Comparison of ENCODE assay signal across 11 cellular contexts in genomic region chr1:51058863-51059262, GRCh38. TPM values are rescaled to one million over a fixed set of nuclear protein-coding genes. Genes with fewer than 3 reads are reported as not detected.
DNase-seq lines count a peak whose midpoint lies in the region; ATAC-seq and TF ChIP-seq lines count a peak whose summit lies in the region.
"Had no signal": no experiment of that assay in that cellular context is flagged by ENCODE, and none has a peak within 500 bp of the region (broad histone marks: within the 10 kb centered on the region; RNA-seq: fewer than 3 reads in every experiment).

No MANE protein-coding gene starts in this region.

- peak; percentile 7 for DNase-seq in activated CD4-positive, alpha-beta T cell treated with anti-CD3 and anti-CD28 coated beads for 36 hours
- DNase-seq in activated CD4-positive, alpha-beta T cell treated with anti-CD3 and anti-CD28 coated beads, Interleukin-2, amount 10 ng/mL, durations not matched to agents 7 days and 5 days, result no peak
- DNase-seq in NB4 (ENCODE audit: low read depth) (peak; percentile 37), epithelial cell of proximal tubule (ENCODE audit: low read depth) (no peak), smooth muscle cell (lab: John Stamatoyannopoulos, UW; ENCODE audit: unreplicated experiment) (no peak), gastrocnemius medialis (no peak)
- DNase-seq in activated CD4-positive, CD25-positive, alpha-beta regulatory T cell treated with anti-CD3 and anti-CD28 coated beads, Interleukin-2, amount 50 U/mL, for 72 hours, result no peak
- DNase-seq in stimulated activated naive CD8-positive, alpha-beta T cell treated with anti-CD3 and anti-CD28 coated beads, Interleukin-15, amount 100 ng/mL, for 72 hours, result no peak
- DNase-seq: activated effector memory CD4-positive, alpha-beta T cell treated with anti-CD3 and anti-CD28 coated beads, Interleukin-2, amount 50 U/mL, for 16 hours had no signal

- in situ Hi-C loops in gastrocnemius medialis (cut with MboI; ENCODE audit: low sequenced_read_pairs in 4 of 4), result no loop called here

- no peak overlapping the region for H3K4me2 ChIP-seq in smooth muscle cell

- no peaks in the 10 kb centered on the region for H3K79me2 ChIP-seq in smooth muscle cell (ENCODE audit: low read depth)

- peaks cover 6% of the 10 kb centered on the region for H3K27me3 ChIP-seq in smooth muscle cell (ENCODE audit: low read depth)
- no peaks in the 10 kb centered on the region for H3K27me3 ChIP-seq in gastrocnemius medialis

- no peak overlapping the region for H3K4me3 ChIP-seq in NB4 (ENCODE audit: low read depth, low read length)
- no peak overlapping the region for H3K4me3 ChIP-seq in epithelial cell of proximal tubule (ENCODE audit: low read depth, low read length)
- H3K4me3 ChIP-seq in smooth muscle cell, result no peak overlapping the region
- H3K4me3 ChIP-seq in gastrocnemius medialis, result no peak overlapping the region

- TF ChIP-seq CTCF in NB4 (IDR thresholded peaks at IDR 0.05; ENCODE audit: low read depth, low read length) (peak; percentile 20), epithelial cell of proximal tubule (conservative IDR thresholded peaks at IDR 0.05; ENCODE audit: low read depth, low read length) (peak; percentile 55), smooth muscle cell (IDR thresholded peaks at IDR 0.05; ENCODE audit: borderline replicate concordance, insufficient read depth, poor library complexity, severe bottlenecking) (peak; percentile 29), gastrocnemius medialis (IDR thresholded peaks at IDR 0.05 in 4 of 5, conservative IDR thresholded peaks at IDR 0.05 in 1 of 5) (no peak)

- no peaks in the 10 kb centered on the region for H3F3A ChIP-seq in smooth muscle cell (ENCODE audit: low read depth)

- H3K36me3 ChIP-seq in smooth muscle cell (ENCODE audit: low read depth) (no peaks in the 10 kb centered on the region), gastrocnemius medialis (no peaks in the 10 kb centered on the region)

- peaks cover 2% of the 10 kb centered on the region for H3K9me3 Mint-ChIP-seq in activated CD4-positive, alpha-beta T cell treated with anti-CD3 and anti-CD28 coated beads for 36 hours (ENCODE audit: low read depth)
- no peaks in the 10 kb centered on the region for H3K9me3 Mint-ChIP-seq in activated CD4-positive, alpha-beta T cell treated with anti-CD3 and anti-CD28 coated beads, Interleukin-2, amount 10 ng/mL, durations not matched to agents 7 days and 5 days
- peaks cover 5 to 14% of the 10 kb centered on the region in 2 donors for H3K9me3 Mint-ChIP-seq in stimulated activated naive CD8-positive, alpha-beta T cell treated with anti-CD3 and anti-CD28 coated beads, Interleukin-15, amount 100 ng/mL, for 72 hours

- no peak overlapping the region for H3K4me3 Mint-ChIP-seq in activated CD4-positive, alpha-beta T cell treated with anti-CD3 and anti-CD28 coated beads for 36 hours
- H3K4me3 Mint-ChIP-seq in activated CD4-positive, alpha-beta T cell treated with anti-CD3 and anti-CD28 coated beads, Interleukin-2, amount 10 ng/mL, durations not matched to agents 7 days and 5 days, result no peak overlapping the region
- no peak overlapping the region for H3K4me3 Mint-ChIP-seq in stimulated activated naive CD8-positive, alpha-beta T cell treated with anti-CD3 and anti-CD28 coated beads, Interleukin-15, amount 100 ng/mL, for 72 hours
- H3K4me3 Mint-ChIP-seq: CD8-positive, alpha-beta memory T cell had no signal

- H3K9ac ChIP-seq in smooth muscle cell (ENCODE audit: low read depth), result no peak overlapping the region

- WGBS in smooth muscle cell (ENCODE audit: low lambda C conversion rate), result 91% methylated on average over 5 of the region's 5 CpGs

- no peaks in the 10 kb centered on the region for H4K20me1 ChIP-seq in smooth muscle cell (ENCODE audit: low read depth)

- H2AFZ ChIP-seq in smooth muscle cell (ENCODE audit: low read depth), result no peak overlapping the region

- CTCF ChIA-PET in activated CD4-positive, alpha-beta T cell treated with anti-CD3 and anti-CD28 coated beads for 36 hours (lab: Charles Lee), result no interaction called here
- CTCF ChIA-PET in activated CD4-positive, alpha-beta T cell treated with anti-CD3 and anti-CD28 coated beads, Interleukin-2, amount 10 ng/mL, durations not matched to agents 7 days and 5 days (lab: Charles Lee), result no interaction called here

- no peaks in the 10 kb centered on the region for H3K4me1 Mint-ChIP-seq in activated CD4-positive, alpha-beta T cell treated with anti-CD3 and anti-CD28 coated beads for 36 hours
- H3K4me1 Mint-ChIP-seq in activated CD4-positive, alpha-beta T cell treated with anti-CD3 and anti-CD28 coated beads, Interleukin-2, amount 10 ng/mL, durations not matched to agents 7 days and 5 days, result no peaks in the 10 kb centered on the region
- H3K4me1 Mint-ChIP-seq in stimulated activated naive CD8-positive, alpha-beta T cell treated with anti-CD3 and anti-CD28 coated beads, Interleukin-15, amount 100 ng/mL, for 72 hours, result no peaks in the 10 kb centered on the region
- H3K4me1 Mint-ChIP-seq: CD8-positive, alpha-beta memory T cell had no signal

- POLR2A ChIA-PET in activated CD4-positive, alpha-beta T cell treated with anti-CD3 and anti-CD28 coated beads for 36 hours (lab: Charles Lee), result no interaction called here
- POLR2A ChIA-PET in activated CD4-positive, alpha-beta T cell treated with anti-CD3 and anti-CD28 coated beads, Interleukin-2, amount 10 ng/mL, durations not matched to agents 7 days and 5 days (lab: Charles Lee), result no interaction called here

- TF ChIP-seq POLR2A in NB4 (IDR thresholded peaks at IDR 0.05; ENCODE audit: extremely low read depth, insufficient read length) (no peak), gastrocnemius medialis (IDR thresholded peaks at IDR 0.05) (no peak)

- no peaks in the 10 kb centered on the region for H3K9me3 ChIP-seq in smooth muscle cell (replicated peaks; ENCODE audit: low read depth)
- peaks cover 0 to 4% (median 0%) of the 10 kb centered on the region in 3 donors for H3K9me3 ChIP-seq in gastrocnemius medialis

- no peak overlapping the region for H3K27ac Mint-ChIP-seq in activated CD4-positive, alpha-beta T cell treated with anti-CD3 and anti-CD28 coated beads for 36 hours
- H3K27ac Mint-ChIP-seq in activated CD4-positive, alpha-beta T cell treated with anti-CD3 and anti-CD28 coated beads, Interleukin-2, amount 10 ng/mL, durations not matched to agents 7 days and 5 days, result no peak overlapping the region
- H3K27ac Mint-ChIP-seq in stimulated activated naive CD8-positive, alpha-beta T cell treated with anti-CD3 and anti-CD28 coated beads, Interleukin-15, amount 100 ng/mL, for 72 hours, result no peak overlapping the region
- H3K27ac Mint-ChIP-seq: CD8-positive, alpha-beta memory T cell had no signal

- intact Hi-C loops in activated CD4-positive, alpha-beta T cell treated with anti-CD3 and anti-CD28 coated beads for 36 hours (cut with DNase I, micrococcal nuclease), result loop anchor here (5.0 kb wide), 1 partner anchor 287 kb away; no protein-coding TSS in a partner anchor
- intact Hi-C loops in gastrocnemius medialis (cut with DNase I; ENCODE audit: low total_unique reads), result no loop called here

- H3K27me3 Mint-ChIP-seq in activated CD4-positive, alpha-beta T cell treated with anti-CD3 and anti-CD28 coated beads for 36 hours, result peaks cover 8% of the 10 kb centered on the region
- peaks cover 8% of the 10 kb centered on the region for H3K27me3 Mint-ChIP-seq in activated CD4-positive, alpha-beta T cell treated with anti-CD3 and anti-CD28 coated beads, Interleukin-2, amount 10 ng/mL, durations not matched to agents 7 days and 5 days
- peaks cover 17% of the 10 kb centered on the region for H3K27me3 Mint-ChIP-seq in stimulated activated naive CD8-positive, alpha-beta T cell treated with anti-CD3 and anti-CD28 coated beads, Interleukin-15, amount 100 ng/mL, for 72 hours

- H3K4me1 ChIP-seq in smooth muscle cell (ENCODE audit: low read depth) (no peaks in the 10 kb centered on the region), gastrocnemius medialis (no peaks in the 10 kb centered on the region)

- no peak for ATAC-seq in activated CD4-positive, alpha-beta T cell treated with anti-CD3 and anti-CD28 coated beads for 36 hours
- ATAC-seq in gastrocnemius medialis, result no peak
- no peak for ATAC-seq in stimulated activated naive CD8-positive, alpha-beta T cell treated with anti-CD3 and anti-CD28 coated beads, Interleukin-15, amount 100 ng/mL, for 72 hours

- H3K36me3 Mint-ChIP-seq in activated CD4-positive, alpha-beta T cell treated with anti-CD3 and anti-CD28 coated beads for 36 hours (ENCODE audit: low read depth), result peaks cover 2% of the 10 kb centered on the region
- no peaks in the 10 kb centered on the region for H3K36me3 Mint-ChIP-seq in activated CD4-positive, alpha-beta T cell treated with anti-CD3 and anti-CD28 coated beads, Interleukin-2, amount 10 ng/mL, durations not matched to agents 7 days and 5 days (ENCODE audit: low read depth)

- H3K27ac ChIP-seq in smooth muscle cell (ENCODE audit: low read depth) (no peak overlapping the region), gastrocnemius medialis (no peak overlapping the region)
- H3K27ac ChIP-seq: RWPE1 had no signal

RNA-seq across cellular contexts. Expression of gene C1orf185, which starts 43.2 kb away (rescaled TPM):
- not detected for total RNA-seq in activated CD4-positive, alpha-beta T cell treated with anti-CD3 and anti-CD28 coated beads for 36 hours
- not detected for total RNA-seq in activated CD4-positive, alpha-beta T cell treated with anti-CD3 and anti-CD28 coated beads, Interleukin-2, amount 10 ng/mL, durations not matched to agents 7 days and 5 days
- total RNA-seq in epithelial cell of proximal tubule (not detected in 2 replicates), smooth muscle cell (not detected in 2 replicates), gastrocnemius medialis (not detected)
- polyA plus RNA-seq in smooth muscle cell, result not detected in 2 replicates
- total RNA-seq: CD8-positive, alpha-beta memory T cell had no signal
- polyA plus RNA-seq: CD8-positive, alpha-beta memory T cell had no signal

Comparison
In these comparisons a context has a peak if more than half of its experiments do, and no peak if none do; other contexts are left out.
1. DNase-seq: peak in activated CD4-positive, alpha-beta T cell treated with anti-CD3 and anti-CD28 coated beads for 36 hours (single experiment) and NB4 (single experiment); none in activated CD4-positive, alpha-beta T cell treated with anti-CD3 and anti-CD28 coated beads, Interleukin-2, amount 10 ng/mL, durations not matched to agents 7 days and 5 days (single experiment), epithelial cell of proximal tubule (single experiment), smooth muscle cell (single experiment), gastrocnemius medialis (0 of 2), activated CD4-positive, CD25-positive, alpha-beta regulatory T cell treated with anti-CD3 and anti-CD28 coated beads, Interleukin-2, amount 50 U/mL, for 72 hours (single experiment) and stimulated activated naive CD8-positive, alpha-beta T cell treated with anti-CD3 and anti-CD28 coated beads, Interleukin-15, amount 100 ng/mL, for 72 hours (0 of 2).
2. CTCF ChIP-seq: peak in NB4 (single experiment), epithelial cell of proximal tubule (single experiment) and smooth muscle cell (single experiment); none in gastrocnemius medialis (0 of 5).